Comparison of ENCODE assay signal across 21 cellular contexts in genomic region chr13:112960671-112961070, GRCh38. TPM values are rescaled to one million over a fixed set of nuclear protein-coding genes. Genes with fewer than 3 reads are reported as not detected.
"Had no signal": no experiment of that assay in that cellular context is flagged by ENCODE, and none has a peak within 500 bp of the region (broad histone marks: within the 10 kb centered on the region; RNA-seq: fewer than 3 reads in every experiment).

No MANE protein-coding gene starts in this region.

- H3K4me3 ChIP-seq: breast epithelium, esophagus muscularis mucosa, pancreas, psoas muscle, skin epidermis had no signal

- H3K4me1 ChIP-seq: breast epithelium, foreskin keratinocyte, pancreas, psoas muscle had no signal

- H3K27ac ChIP-seq: foreskin keratinocyte, pancreas, WERI-Rb-1 had no signal

- H3K27me3 ChIP-seq: breast epithelium, pancreas had no signal

- ATAC-seq: activated CD4-positive, CD25-positive, alpha-beta regulatory T cell treated with anti-CD3 and anti-CD28 coated beads, Interleukin-2, amount 50 U/mL, for 24 hours; activated naive CD8-positive, alpha-beta T cell treated with anti-CD3 and anti-CD28 coated beads, Interleukin-2, amount 50 U/mL, for 24 hours; foreskin keratinocyte; pancreas; psoas muscle; stimulated activated effector memory CD8-positive, alpha-beta T cell treated with anti-CD3 and anti-CD28 coated beads, Interleukin-12 subunit alpha, Interleukin-12 subunit beta, amount 100 ng/mL, for 72 hours had no signal

- H3K9me3 ChIP-seq: breast epithelium, esophagus muscularis mucosa, pancreas, psoas muscle had no signal

- H3K36me3 ChIP-seq: breast epithelium, esophagus muscularis mucosa, pancreas, WERI-Rb-1 had no signal

- DNase-seq: activated CD4-positive, alpha-beta T cell treated with anti-CD3 and anti-CD28 coated beads for 48 hours; activated CD4-positive, alpha-beta T cell treated with anti-CD3 and anti-CD28 coated beads, Interleukin-2, amount 50 U/mL, for 48 hours; activated CD8-positive, alpha-beta memory T cell treated with anti-CD3 and anti-CD28 coated beads for 24 hours; activated naive CD8-positive, alpha-beta T cell treated with anti-CD3 and anti-CD28 coated beads, Interleukin-2, amount 50 U/mL, for 24 hours; amygdala; endodermal cell; foreskin keratinocyte; midbrain; naive thymus-derived CD4-positive, alpha-beta T cell; nucleus accumbens; stimulated activated CD4-positive, alpha-beta T cell treated with anti-CD3 and anti-CD28 coated beads, Interleukin-4, amount 100 ng/mL, for 24 hours; SW 1271; T-helper 9 cell; WERI-Rb-1 had no signal

RNA-seq across cellular contexts. Expression of gene MCF2L, which starts 8.3 kb away (rescaled TPM):
- total RNA-seq: foreskin keratinocyte had no signal
